17 cellular contexts compared by ENCODE assay signal in the genomic region with DNA sequence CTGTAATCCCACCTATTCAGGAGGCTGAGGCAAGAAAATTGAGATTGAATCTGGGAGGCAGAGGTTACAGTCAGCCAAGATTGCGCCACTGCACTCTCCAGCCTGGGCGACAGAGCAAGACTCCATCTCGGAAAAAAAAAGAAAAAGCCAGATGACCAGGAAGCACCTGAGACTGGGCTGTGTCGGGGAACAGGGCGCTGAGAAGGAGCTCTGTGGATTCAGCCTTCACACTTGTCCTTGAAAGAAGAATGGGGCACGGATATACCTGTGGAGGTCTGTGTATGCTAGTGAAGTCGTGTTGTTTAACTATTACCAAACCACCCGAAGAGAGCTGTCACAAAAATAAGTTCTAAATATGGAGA.
"Had no signal": no experiment of that assay in that cellular context is flagged by ENCODE, and none has a peak within 500 bp of the region (broad histone marks: within the 10 kb centered on the region; RNA-seq: fewer than 3 reads in every experiment).

No MANE protein-coding gene starts in this region.

- H3K4me3 Mint-ChIP-seq: activated CD8-positive, alpha-beta T cell treated with anti-CD3 and anti-CD28 coated beads, Interleukin-2, amount 10 ng/mL, durations not matched to agents 7 days and 5 days; activated naive CD8-positive, alpha-beta T cell treated with anti-CD3 and anti-CD28 coated beads, Interleukin-2, amount 50 U/mL, for 24 hours; activated T-helper 1 cell treated with anti-CD3 and anti-CD28 coated beads, Interleukin-12 subunit alpha, Interleukin-12 subunit beta, Interleukin-2, Interleukin-4 antibody, amounts not matched to agents 30 ng/mL and 10 ng/mL and 1 ng/mL, durations not matched to agents 14 hours and 24 hours and 36 hours; WTC11 had no signal

- ATAC-seq: activated CD8-positive, alpha-beta T cell treated with anti-CD3 and anti-CD28 coated beads, Interleukin-2, amount 10 ng/mL, durations not matched to agents 7 days and 5 days; activated naive CD8-positive, alpha-beta T cell treated with anti-CD3 and anti-CD28 coated beads, Interleukin-2, amount 50 U/mL, for 24 hours; WTC11 had no signal

- H3K4me3 ChIP-seq: ascending aorta, tibial nerve had no signal

- H3K27ac Mint-ChIP-seq: activated CD8-positive, alpha-beta T cell treated with anti-CD3 and anti-CD28 coated beads, Interleukin-2, amount 10 ng/mL, durations not matched to agents 7 days and 5 days; activated naive CD8-positive, alpha-beta T cell treated with anti-CD3 and anti-CD28 coated beads, Interleukin-2, amount 50 U/mL, for 24 hours; activated T-helper 1 cell treated with anti-CD3 and anti-CD28 coated beads, Interleukin-12 subunit alpha, Interleukin-12 subunit beta, Interleukin-2, Interleukin-4 antibody, amounts not matched to agents 30 ng/mL and 10 ng/mL and 1 ng/mL, durations not matched to agents 14 hours and 24 hours and 36 hours; WTC11 had no signal

- H3K4me1 ChIP-seq: ascending aorta, tibial nerve had no signal

- DNase-seq: activated CD4-positive, alpha-beta T cell treated with anti-CD3 and anti-CD28 coated beads for 48 hours; activated CD8-positive, alpha-beta memory T cell treated with anti-CD3 and anti-CD28 coated beads, Interleukin-2, amount 50 U/mL, for 48 hours; activated CD8-positive, alpha-beta T cell treated with anti-CD3 and anti-CD28 coated beads, Interleukin-2, amount 10 ng/mL, durations not matched to agents 7 days and 5 days; activated naive CD4-positive, alpha-beta T cell; activated naive CD8-positive, alpha-beta T cell treated with anti-CD3 and anti-CD28 coated beads, Interleukin-2, amount 50 U/mL, for 24 hours; dermis blood vessel endothelial cell; hypothalamus; kidney glomerular epithelial cell; mesendoderm; stimulated activated CD4-positive, alpha-beta T cell treated with anti-CD3 and anti-CD28 coated beads, Interleukin-4, amount 100 ng/mL, for 1 hour; stimulated activated naive CD4-positive, alpha-beta T cell treated with Interleukin-2 at 50 U/mL for 16 hours; substantia nigra had no signal

- H3K9me3 ChIP-seq: ascending aorta, tibial nerve had no signal

- FAIRE-seq: TTC549 had no signal

- H3K27me3 ChIP-seq: ascending aorta, tibial nerve had no signal

- H3K27ac ChIP-seq: ascending aorta had no signal

- H3K9me3 Mint-ChIP-seq: activated naive CD8-positive, alpha-beta T cell treated with anti-CD3 and anti-CD28 coated beads, Interleukin-2, amount 50 U/mL, for 24 hours; activated T-helper 1 cell treated with anti-CD3 and anti-CD28 coated beads, Interleukin-12 subunit alpha, Interleukin-12 subunit beta, Interleukin-2, Interleukin-4 antibody, amounts not matched to agents 30 ng/mL and 10 ng/mL and 1 ng/mL, durations not matched to agents 14 hours and 24 hours and 36 hours; WTC11 had no signal

- H3K27me3 Mint-ChIP-seq: activated naive CD8-positive, alpha-beta T cell treated with anti-CD3 and anti-CD28 coated beads, Interleukin-2, amount 50 U/mL, for 24 hours had no signal
